In genomic region chr12:120649442-120650248, GRCh38 we compare ENCODE assay signal across 1 cellular context.
TF ChIP-seq lines count a peak whose summit lies in the region.

No MANE protein-coding gene starts in this region.

TF ChIP-seq in IMR-90, 13 proteins besides CTCF, POLR2A, EP300 and RAD21:
- TF ChIP-seq FOS (IDR thresholded peaks at IDR 0.05; ENCODE audit: low read depth, low read length) (no peak), MAZ (IDR thresholded peaks at IDR 0.05; ENCODE audit: borderline replicate concordance, low read depth, low read length) (no peak), BHLHE40 (IDR thresholded peaks at IDR 0.05; ENCODE audit: low read depth, low read length) (no peak), USF2 (IDR thresholded peaks at IDR 0.05; ENCODE audit: low read depth, low read length) (no peak), ELK1 (IDR thresholded peaks at IDR 0.05; ENCODE audit: borderline replicate concordance, low read depth, low read length) (no peak), CHD1 (IDR thresholded peaks at IDR 0.05; ENCODE audit: low read depth, low read length) (no peak), MAFK (IDR thresholded peaks at IDR 0.05; ENCODE audit: low read depth, low read length) (no peak), CEBPB (IDR thresholded peaks at IDR 0.05; ENCODE audit: low read depth, low read length) (no peak), MXI1 (IDR thresholded peaks at IDR 0.05; ENCODE audit: borderline replicate concordance, low read depth, low read length) (no peak), RFX5 (IDR thresholded peaks at IDR 0.05; ENCODE audit: low read depth, low read length) (no peak), RCOR1 (IDR thresholded peaks at IDR 0.05; ENCODE audit: insufficient replicate concordance, low read length) (no peak), SMC3 (IDR thresholded peaks at IDR 0.05; ENCODE audit: low read depth, low read length) (no peak), NFE2L2 (IDR thresholded peaks at IDR 0.05; ENCODE audit: low read depth, low read length) (no peak)
